Comparison of ENCODE assay signal across 11 cellular contexts in the genomic region with DNA sequence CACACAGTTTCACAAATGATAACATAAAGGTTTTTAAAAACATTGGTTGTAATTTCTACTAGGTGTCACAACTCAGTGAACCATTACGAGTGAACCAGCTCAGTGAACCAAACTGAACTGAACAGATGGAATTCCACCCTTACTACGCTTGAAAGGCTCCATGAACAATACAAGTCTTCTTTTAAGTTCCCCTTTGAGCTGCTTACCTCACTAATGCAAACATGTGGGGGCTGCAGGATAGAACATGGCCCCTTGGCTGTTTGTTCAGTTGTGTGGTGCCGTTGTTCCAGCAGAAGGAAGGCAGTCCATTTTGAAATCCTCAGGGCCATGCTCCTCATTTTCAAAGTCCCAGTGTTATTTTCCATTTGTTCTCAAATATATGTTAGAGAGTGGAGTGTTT.
DNase-seq lines count a peak whose midpoint lies in the region; ATAC-seq and TF ChIP-seq lines count a peak whose summit lies in the region.
"Had no signal": no experiment of that assay in that cellular context is flagged by ENCODE, and none has a peak within 500 bp of the region (broad histone marks: within the 10 kb centered on the region; RNA-seq: fewer than 3 reads in every experiment).

No MANE protein-coding gene starts in this region.

- CTCF ChIA-PET in RWPE1 (lab: Yijun Ruan, JAX), result no interaction called here

- H3K9me3 Mint-ChIP-seq in stimulated activated naive B cell treated with anti-CD40 and anti-IgM and Interleukin-4, amounts not matched to agents 10 μg/mL and 1 μg/mL and 100 μg/mL, for 72 hours, result no peaks in the 10 kb centered on the region

- H3K27ac ChIP-seq in OCI-LY1 (ENCODE audit: low read depth, low read length, poor library complexity, severe bottlenecking) (peak overlapping the region; percentile 90), RWPE1 (no peak overlapping the region)
- H3K27ac ChIP-seq: skin epidermis had no signal

- H2AFZ ChIP-seq in OCI-LY1 (ENCODE audit: low read length), result no peak overlapping the region

- peak overlapping the region; percentile 62 for H3K4me3 Mint-ChIP-seq in stimulated activated naive B cell treated with anti-CD40 and anti-IgM and Interleukin-4, amounts not matched to agents 10 μg/mL and 1 μg/mL and 100 μg/mL, for 72 hours

- DNase-seq in NCI-H82 (lab: John Stamatoyannopoulos, UW) (peak; percentile 7), NCI-H82 treated with DMSO at 0.1 percent for 48 hours (lab: John Stamatoyannopoulos, UW; ENCODE audit: unreplicated experiment) (no peak), NCI-H1092 treated with DMSO at 0.1 percent for 48 hours (lab: John Stamatoyannopoulos, UW) (no peak), RWPE1 (ENCODE audit: low spot score) (no peak)
- peak; percentile 26 for DNase-seq in stimulated activated naive B cell treated with anti-CD40 and anti-IgM and Interleukin-4, amounts not matched to agents 10 μg/mL and 1 μg/mL and 100 μg/mL, for 72 hours
- DNase-seq in activated naive CD4-positive, alpha-beta T cell (lab: John Stamatoyannopoulos, UW), result no peak
- DNase-seq: GOT3 had no signal

- H3K4me1 ChIP-seq in OCI-LY1 (ENCODE audit: insufficient read depth, low read length, severe bottlenecking), result peaks cover 62% of the 10 kb centered on the region

- H4K20me1 ChIP-seq in OCI-LY1 (ENCODE audit: insufficient read depth, low read length), result no peaks in the 10 kb centered on the region

- H3K9me3 ChIP-seq in OCI-LY1 (ENCODE audit: low read length), result peaks cover 7% of the 10 kb centered on the region

- H3K27me3 Mint-ChIP-seq in stimulated activated naive B cell treated with anti-CD40 and anti-IgM and Interleukin-4, amounts not matched to agents 10 μg/mL and 1 μg/mL and 100 μg/mL, for 72 hours, result no peaks in the 10 kb centered on the region

- peak overlapping the region; percentile 93 for H3K27ac Mint-ChIP-seq in stimulated activated naive B cell treated with anti-CD40 and anti-IgM and Interleukin-4, amounts not matched to agents 10 μg/mL and 1 μg/mL and 100 μg/mL, for 72 hours

- H3K4me2 ChIP-seq in OCI-LY1 (ENCODE audit: low read length), result peak overlapping the region; percentile 73

- POLR2A ChIA-PET in RWPE1 (lab: Yijun Ruan, JAX; ENCODE audit: low non-redundant PET), result no interaction called here

- peak; percentile 93 for ATAC-seq in HG02973 (IDR thresholded peaks at IDR 0.05; ENCODE audit: unreplicated experiment)
- ATAC-seq in stimulated activated naive B cell treated with anti-CD40 and anti-IgM and Interleukin-4, amounts not matched to agents 10 μg/mL and 1 μg/mL and 100 μg/mL, for 72 hours (replicated peaks), result peak; percentile 93 to 95
- ATAC-seq: activated CD4-positive, CD25-positive, alpha-beta regulatory T cell treated with anti-CD3 and anti-CD28 coated beads, Interleukin-2, amount 50 U/mL, for 24 hours had no signal

- peak overlapping the region; percentile 42 for H3K4me3 ChIP-seq in OCI-LY1 (ENCODE audit: low read depth, low read length, poor library complexity, severe bottlenecking)
- H3K4me3 ChIP-seq: skin epidermis had no signal

- H3K9me2 ChIP-seq in OCI-LY1 (ENCODE audit: low read depth, low read length), result no peaks in the 10 kb centered on the region

- peaks cover 0 to 3% of the 10 kb centered on the region in 2 donors for H3K36me3 Mint-ChIP-seq in stimulated activated naive B cell treated with anti-CD40 and anti-IgM and Interleukin-4, amounts not matched to agents 10 μg/mL and 1 μg/mL and 100 μg/mL, for 72 hours

- no peaks in the 10 kb centered on the region for H3F3A ChIP-seq in OCI-LY1 (ENCODE audit: insufficient read depth, low read length)

- TF ChIP-seq CTCF in OCI-LY1 (IDR thresholded peaks at IDR 0.05; ENCODE audit: low read length) (no peak), RWPE1 (conservative IDR thresholded peaks at IDR 0.05; ENCODE audit: low read depth) (no peak)

- peak overlapping the region; percentile 43; the same call in 1 of the 2 replicates for H3K9ac ChIP-seq in OCI-LY1 (ENCODE audit: low read length)

- peaks cover 35 to 53% of the 10 kb centered on the region in 2 donors for H3K4me1 Mint-ChIP-seq in stimulated activated naive B cell treated with anti-CD40 and anti-IgM and Interleukin-4, amounts not matched to agents 10 μg/mL and 1 μg/mL and 100 μg/mL, for 72 hours

- no peaks in the 10 kb centered on the region for H3K27me3 ChIP-seq in OCI-LY1 (ENCODE audit: insufficient read depth, low read length)

- no peaks in the 10 kb centered on the region for H3K36me3 ChIP-seq in OCI-LY1 (ENCODE audit: insufficient read depth, low read length)

- no peaks in the 10 kb centered on the region for H3K79me2 ChIP-seq in OCI-LY1 (ENCODE audit: insufficient read depth, low read length)

Comparison
In these comparisons a context has a peak if more than half of its experiments do, and no peak if none do; other contexts are left out.
1. DNase-seq: peak in NCI-H82 (single experiment) and stimulated activated naive B cell treated with anti-CD40 and anti-IgM and Interleukin-4, amounts not matched to agents 10 μg/mL and 1 μg/mL and 100 μg/mL, for 72 hours (single experiment); none in NCI-H82 treated with DMSO at 0.1 percent for 48 hours (single experiment), NCI-H1092 treated with DMSO at 0.1 percent for 48 hours (single experiment), RWPE1 (single experiment) and activated naive CD4-positive, alpha-beta T cell (0 of 4).